10 cellular contexts compared by ENCODE assay signal in genomic region chrX:115261148-115261547, GRCh38. TPM values are rescaled to one million over a fixed set of nuclear protein-coding genes. Genes with fewer than 3 reads are reported as not detected.
"Had no signal": no experiment of that assay in that cellular context is flagged by ENCODE, and none has a peak within 500 bp of the region (broad histone marks: within the 10 kb centered on the region; RNA-seq: fewer than 3 reads in every experiment).

No MANE protein-coding gene starts in this region.

- H3K9me3 ChIP-seq: HAP-1 had no signal

- H3K9ac ChIP-seq: GM23248 had no signal

- DNase-seq: GM23248, GOT3, H7, KBM-7 had no signal

- FAIRE-seq: HTR-8/SVneo had no signal

- H3K36me3 ChIP-seq: HAP-1 had no signal

- ATAC-seq: HCT116 had no signal

- H3K4me3 ChIP-seq: GM23248, HAP-1 had no signal

- H3K27ac ChIP-seq: GM23248 had no signal

- H2AFZ ChIP-seq: GM23248 had no signal

RNA-seq across cellular contexts. Expression of gene LRCH2, which starts 27.3 kb away (rescaled TPM):
- total RNA-seq: HT-29 had no signal
- polyA plus RNA-seq: IgD-negative memory B cell had no signal

RNA-seq across cellular contexts. Expression of gene LUZP4, which starts 28.4 kb away (rescaled TPM):
- total RNA-seq: GM23248, H4, H7, HT-29 had no signal
- polyA plus RNA-seq: GM23248, IgD-negative memory B cell had no signal
